In the genomic region with DNA sequence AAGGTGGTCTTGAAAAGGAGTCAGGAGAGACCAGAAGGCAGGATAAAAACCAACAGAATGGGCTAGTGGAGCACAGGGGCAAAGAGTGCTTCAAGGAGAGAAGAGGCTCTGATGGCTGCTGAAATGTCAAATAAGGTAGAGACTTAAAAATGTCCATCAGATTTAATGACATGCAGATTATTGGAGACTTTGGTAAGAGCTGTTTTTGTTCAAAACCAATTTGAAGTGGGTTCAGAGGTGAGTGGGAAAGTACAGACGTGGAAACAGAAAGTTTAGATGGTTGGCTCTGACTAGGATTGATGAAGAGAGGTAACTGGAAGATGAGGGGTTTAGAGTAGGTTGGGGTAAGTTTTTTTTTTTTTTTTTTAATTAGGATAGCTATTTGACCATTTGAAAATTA, we compare ENCODE assay signal across 1 cellular context.
TF ChIP-seq lines count a peak whose summit lies in the region.

No MANE protein-coding gene starts in this region.

TF ChIP-seq in IMR-90, 13 proteins besides CTCF, POLR2A, EP300 and RAD21:
- no peak for TF ChIP-seq BHLHE40 (IDR thresholded peaks at IDR 0.05; ENCODE audit: low read depth, low read length)
- no peak for TF ChIP-seq CEBPB (IDR thresholded peaks at IDR 0.05; ENCODE audit: low read depth, low read length)
- no peak for TF ChIP-seq NFE2L2 (IDR thresholded peaks at IDR 0.05; ENCODE audit: low read depth, low read length)
- TF ChIP-seq FOS (IDR thresholded peaks at IDR 0.05; ENCODE audit: low read depth, low read length) = no peak
- no peak for TF ChIP-seq USF2 (IDR thresholded peaks at IDR 0.05; ENCODE audit: low read depth, low read length)
- TF ChIP-seq MAFK (IDR thresholded peaks at IDR 0.05; ENCODE audit: low read depth, low read length) = no peak
- TF ChIP-seq, protein P1, sequence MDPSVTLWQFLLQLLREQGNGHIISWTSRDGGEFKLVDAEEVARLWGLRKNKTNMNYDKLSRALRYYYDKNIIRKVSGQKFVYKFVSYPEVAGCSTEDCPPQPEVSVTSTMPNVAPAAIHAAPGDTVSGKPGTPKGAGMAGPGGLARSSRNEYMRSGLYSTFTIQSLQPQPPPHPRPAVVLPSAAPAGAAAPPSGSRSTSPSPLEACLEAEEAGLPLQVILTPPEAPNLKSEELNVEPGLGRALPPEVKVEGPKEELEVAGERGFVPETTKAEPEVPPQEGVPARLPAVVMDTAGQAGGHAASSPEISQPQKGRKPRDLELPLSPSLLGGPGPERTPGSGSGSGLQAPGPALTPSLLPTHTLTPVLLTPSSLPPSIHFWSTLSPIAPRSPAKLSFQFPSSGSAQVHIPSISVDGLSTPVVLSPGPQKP (IDR thresholded peaks at IDR 0.05; ENCODE audit: borderline replicate concordance, low read depth, low read length) = no peak
- no peak for TF ChIP-seq MXI1 (IDR thresholded peaks at IDR 0.05; ENCODE audit: borderline replicate concordance, low read depth, low read length)
- no peak for TF ChIP-seq CHD1 (IDR thresholded peaks at IDR 0.05; ENCODE audit: low read depth, low read length)
- TF ChIP-seq RCOR1 (IDR thresholded peaks at IDR 0.05; ENCODE audit: insufficient replicate concordance, low read length) = no peak
TF ChIP-seq in IMR-90: peak in this region for 0.
